8 cellular contexts compared by ENCODE assay signal in the genomic region with DNA sequence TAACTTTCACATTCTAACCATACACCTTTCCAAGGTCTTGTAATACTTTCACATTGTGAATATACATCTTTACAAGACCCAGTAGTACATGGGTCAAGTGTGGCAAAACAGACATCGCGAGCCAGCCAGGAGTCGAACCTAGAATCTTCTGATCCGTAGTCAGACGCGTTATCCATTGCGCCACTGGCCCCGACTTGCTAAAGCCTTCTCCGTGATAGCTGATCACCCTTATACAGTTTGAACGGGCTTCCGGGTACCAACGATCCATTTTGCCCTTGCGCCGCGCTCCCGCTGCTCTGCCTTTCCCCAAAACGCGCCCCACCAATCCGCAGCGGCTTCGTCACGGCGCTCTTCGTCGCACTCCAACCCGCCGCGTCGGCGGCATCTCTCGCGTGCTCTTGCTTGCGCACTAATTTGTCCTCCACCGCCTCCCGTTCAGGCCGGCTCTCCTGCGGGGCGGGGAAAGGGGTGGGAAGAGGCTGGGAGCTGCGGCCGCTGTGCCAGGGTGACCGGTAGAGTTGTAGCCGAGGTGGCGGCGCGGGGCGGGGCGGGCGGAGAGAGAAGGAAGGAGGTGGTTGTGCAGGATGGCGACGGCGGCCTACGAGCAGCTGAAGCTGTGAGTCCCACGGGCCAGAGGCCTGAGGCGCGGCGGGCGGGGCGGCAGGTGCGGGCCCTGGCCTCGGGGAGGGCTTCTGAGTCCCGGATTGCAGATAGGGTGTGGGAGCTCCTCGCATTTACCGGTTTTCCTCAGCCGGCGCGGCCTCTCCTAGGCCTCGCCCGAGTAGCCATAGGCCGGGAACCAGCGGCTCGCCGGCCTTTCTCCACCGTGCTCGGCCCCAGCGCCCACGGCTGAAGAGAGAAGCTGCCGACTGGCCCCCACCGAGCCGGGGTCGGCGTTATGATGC. TPM values are rescaled to one million over a fixed set of nuclear protein-coding genes. Genes with fewer than 3 reads are reported as not detected.
DNase-seq lines count a peak whose midpoint lies in the region; ATAC-seq and TF ChIP-seq lines count a peak whose summit lies in the region.

A gene with protein sequence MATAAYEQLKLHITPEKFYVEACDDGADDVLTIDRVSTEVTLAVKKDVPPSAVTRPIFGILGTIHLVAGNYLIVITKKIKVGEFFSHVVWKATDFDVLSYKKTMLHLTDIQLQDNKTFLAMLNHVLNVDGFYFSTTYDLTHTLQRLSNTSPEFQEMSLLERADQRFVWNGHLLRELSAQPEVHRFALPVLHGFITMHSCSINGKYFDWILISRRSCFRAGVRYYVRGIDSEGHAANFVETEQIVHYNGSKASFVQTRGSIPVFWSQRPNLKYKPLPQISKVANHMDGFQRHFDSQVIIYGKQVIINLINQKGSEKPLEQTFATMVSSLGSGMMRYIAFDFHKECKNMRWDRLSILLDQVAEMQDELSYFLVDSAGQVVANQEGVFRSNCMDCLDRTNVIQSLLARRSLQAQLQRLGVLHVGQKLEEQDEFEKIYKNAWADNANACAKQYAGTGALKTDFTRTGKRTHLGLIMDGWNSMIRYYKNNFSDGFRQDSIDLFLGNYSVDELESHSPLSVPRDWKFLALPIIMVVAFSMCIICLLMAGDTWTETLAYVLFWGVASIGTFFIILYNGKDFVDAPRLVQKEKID (plus strand): TSS at position 515 of the 905 bp plus-strand sequence. CDS start 70 bp downstream, at position 585.

- H3K9me2 ChIP-seq in SU-DHL-6 (replicated peaks; ENCODE audit: insufficient read depth, low read length), result no peaks in the 10 kb centered on the region

- no peaks in the 10 kb centered on the region for H4K20me1 ChIP-seq in SU-DHL-6 (ENCODE audit: low read depth, low read length)

- H3K36me3 Mint-ChIP-seq in activated naive CD8-positive, alpha-beta T cell treated with anti-CD3 and anti-CD28 coated beads, Interleukin-2, amount 10 ng/mL, durations not matched to agents 7 days and 5 days, result peaks cover 26% of the 10 kb centered on the region
- H3K36me3 Mint-ChIP-seq in osteocyte (ENCODE audit: unreplicated experiment), result peaks cover 4% of the 10 kb centered on the region

- peak within 1 kb of the TSS; percentile 70 for H3K27ac ChIP-seq in SU-DHL-6 (ENCODE audit: low read depth, low read length)
- H3K27ac ChIP-seq in thymus (ENCODE audit: low read depth), result peak within 1 kb of the TSS; percentile 92

- no peaks in the 10 kb centered on the region for H3K36me3 ChIP-seq in SU-DHL-6 (ENCODE audit: low read length)
- no peaks in the 10 kb centered on the region for H3K36me3 ChIP-seq in thymus (ENCODE audit: control insufficient read depth, insufficient read depth)

- TF ChIP-seq POLR2A in GM10847 (IDR thresholded peaks at IDR 0.05; ENCODE audit: extremely low read depth, insufficient read length), result peak; percentile 79

- TF ChIP-seq CTCF in SU-DHL-6 (IDR thresholded peaks at IDR 0.05; ENCODE audit: insufficient read depth, low read length, poor library complexity, severe bottlenecking) (no peak), osteocyte (IDR thresholded peaks at IDR 0.05) (no peak)

- peak within 1 kb of the TSS; percentile 85 for H3K4me2 ChIP-seq in SU-DHL-6 (ENCODE audit: low read depth, low read length, poor library complexity, severe bottlenecking)

- DNase-seq in NCI-H128 (lab: John Stamatoyannopoulos, UW; ENCODE audit: unreplicated experiment) (peak; percentile 93), head of caudate nucleus (peak; percentile 91 to 98 (median 97)), osteocyte (ENCODE audit: extremely low spot score, unreplicated experiment) (peak; percentile 99)
- peak; percentile 96 for DNase-seq in activated naive CD8-positive, alpha-beta T cell treated with anti-CD3 and anti-CD28 coated beads, Interleukin-2, amount 10 ng/mL, durations not matched to agents 7 days and 5 days

- H3K9me3 ChIP-seq in SU-DHL-6 (ENCODE audit: insufficient read depth, low read length), result no peaks in the 10 kb centered on the region
- no peaks in the 10 kb centered on the region for H3K9me3 ChIP-seq in thymus (ENCODE audit: control insufficient read depth)

- H3K9me3 Mint-ChIP-seq in activated naive CD8-positive, alpha-beta T cell treated with anti-CD3 and anti-CD28 coated beads, Interleukin-2, amount 10 ng/mL, durations not matched to agents 7 days and 5 days, result no peaks in the 10 kb centered on the region
- no peaks in the 10 kb centered on the region for H3K9me3 Mint-ChIP-seq in osteocyte (ENCODE audit: unreplicated experiment)

- H3K4me1 Mint-ChIP-seq in activated naive CD8-positive, alpha-beta T cell treated with anti-CD3 and anti-CD28 coated beads, Interleukin-2, amount 10 ng/mL, durations not matched to agents 7 days and 5 days, result peaks cover 33% of the 10 kb centered on the region
- peaks cover 33% of the 10 kb centered on the region for H3K4me1 Mint-ChIP-seq in osteocyte (ENCODE audit: unreplicated experiment)

- intact Hi-C loops in head of caudate nucleus (cut with DNase I), result no loop called here

- H3F3A ChIP-seq in SU-DHL-6 (ENCODE audit: insufficient read depth), result peaks cover 6% of the 10 kb centered on the region; the same call in 1 of the 2 replicates

- peak within 1 kb of the TSS; percentile 90 for H3K9ac ChIP-seq in SU-DHL-6 (ENCODE audit: low read length)

- 1% methylated on average over 81 of the region's 81 CpGs for WGBS in thymus

- H3K4me1 ChIP-seq in thymus (ENCODE audit: control insufficient read depth, insufficient read depth, low read length), result peaks cover 18% of the 10 kb centered on the region

- peaks cover 2% of the 10 kb centered on the region for H3K27me3 Mint-ChIP-seq in activated naive CD8-positive, alpha-beta T cell treated with anti-CD3 and anti-CD28 coated beads, Interleukin-2, amount 10 ng/mL, durations not matched to agents 7 days and 5 days
- no peaks in the 10 kb centered on the region for H3K27me3 Mint-ChIP-seq in osteocyte (ENCODE audit: unreplicated experiment)

- ATAC-seq in HG02678 (IDR thresholded peaks at IDR 0.05; ENCODE audit: unreplicated experiment), result peak; percentile 84
- ATAC-seq in activated naive CD8-positive, alpha-beta T cell treated with anti-CD3 and anti-CD28 coated beads, Interleukin-2, amount 10 ng/mL, durations not matched to agents 7 days and 5 days (ENCODE audit: low read depth), result peak; percentile 86

- H3K4me3 Mint-ChIP-seq in activated naive CD8-positive, alpha-beta T cell treated with anti-CD3 and anti-CD28 coated beads, Interleukin-2, amount 10 ng/mL, durations not matched to agents 7 days and 5 days, result peak within 1 kb of the TSS; percentile 96
- peak within 1 kb of the TSS; percentile 84 for H3K4me3 Mint-ChIP-seq in osteocyte (ENCODE audit: unreplicated experiment)

- POLR2A ChIA-PET in activated naive CD8-positive, alpha-beta T cell treated with anti-CD3 and anti-CD28 coated beads, Interleukin-2, amount 10 ng/mL, durations not matched to agents 7 days and 5 days (lab: Charles Lee), result interaction anchor here (0.9 to 3.4 kb wide), 5 partner anchors 12 to 261 kb away, joined by 3 to 24 read pairs (median 9); no protein-coding TSS in a partner anchor

- H3K27ac Mint-ChIP-seq in activated naive CD8-positive, alpha-beta T cell treated with anti-CD3 and anti-CD28 coated beads, Interleukin-2, amount 10 ng/mL, durations not matched to agents 7 days and 5 days, result peak within 1 kb of the TSS; percentile 97
- H3K27ac Mint-ChIP-seq in osteocyte (ENCODE audit: unreplicated experiment), result peak within 1 kb of the TSS; percentile 90

- H3K4me3 ChIP-seq in SU-DHL-6 (ENCODE audit: insufficient read depth, low read length, poor library complexity, severe bottlenecking) (peak within 1 kb of the TSS; percentile 68), thymus (ENCODE audit: low read length) (peak within 1 kb of the TSS; percentile 96)

- peaks cover 48% of the 10 kb centered on the region for H3K79me2 ChIP-seq in SU-DHL-6 (ENCODE audit: insufficient read depth, low read length)

- H3K27me3 ChIP-seq in SU-DHL-6 (ENCODE audit: low read length) (no peaks in the 10 kb centered on the region), thymus (ENCODE audit: control insufficient read depth, insufficient read depth) (no peaks in the 10 kb centered on the region)

- peak within 1 kb of the TSS; percentile 99 for H2AFZ ChIP-seq in SU-DHL-6 (ENCODE audit: low read depth, low read length, severe bottlenecking)

RNA-seq across cellular contexts. Expression of the gene that starts here (rescaled TPM):
- 10 to 100 TPM; 89.8 to 91.6 TPM for total RNA-seq in activated naive CD8-positive, alpha-beta T cell treated with anti-CD3 and anti-CD28 coated beads, Interleukin-2, amount 10 ng/mL, durations not matched to agents 7 days and 5 days
- 38.3 and 40.8 TPM in 2 replicates for total RNA-seq in osteocyte
- 58.3 TPM for polyA plus RNA-seq in thymus

Comparison
In these comparisons a context has a peak if more than half of its experiments do, and no peak if none do; other contexts are left out.
1. Peak in every context shown above with its lines: DNase-seq, ATAC-seq, H3K4me3 ChIP-seq and H3K27ac ChIP-seq.